ENCODE assay signal across 11 cellular contexts in the genomic region with DNA sequence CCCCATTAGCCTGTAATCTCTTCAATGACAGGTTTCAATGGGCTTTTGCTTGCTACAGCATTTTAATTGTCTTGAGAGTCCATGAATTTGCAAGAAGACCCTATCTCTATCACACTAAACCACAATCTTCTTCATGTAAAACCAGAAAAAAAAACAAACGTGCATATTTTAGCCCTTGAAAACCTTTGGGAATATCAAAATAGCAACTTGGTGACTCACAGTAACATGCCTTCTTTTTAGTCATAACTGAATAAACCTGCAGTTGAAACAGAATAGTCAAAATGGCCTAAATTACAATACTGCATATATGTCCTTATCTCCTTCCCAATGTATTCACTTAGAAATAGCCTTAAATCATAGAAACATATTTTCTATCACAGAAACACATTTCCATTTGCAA.
DNase-seq lines count a peak whose midpoint lies in the region; ATAC-seq and TF ChIP-seq lines count a peak whose summit lies in the region.
"Had no signal": no experiment of that assay in that cellular context is flagged by ENCODE, and none has a peak within 500 bp of the region (broad histone marks: within the 10 kb centered on the region; RNA-seq: fewer than 3 reads in every experiment).

No MANE protein-coding gene starts in this region.

- CTCF ChIA-PET in HEK293 (lab: Yijun Ruan, JAX): no interaction called here

- intact Hi-C loops in left colon (cut with DNase I, micrococcal nuclease): no loop called here

- H3K4me3 ChIP-seq in HEK293 (ENCODE audit: low read depth, low read length) (no peak overlapping the region), astrocyte of the cerebellum (ENCODE audit: low read depth, low read length) (no peak overlapping the region)
- H3K4me3 ChIP-seq: neural progenitor cell had no signal

- in situ Hi-C loops in astrocyte of the cerebellum (cut with HindIII; ENCODE audit: low sequenced_read_pairs): no loop called here

- no peak overlapping the region for H3K27ac ChIP-seq in HEK293 (ENCODE audit: extremely low read depth, low read depth, low read length)
- H3K27ac ChIP-seq: neural progenitor cell had no signal

- ATAC-seq in left colon (no peak), GM19452 (IDR thresholded peaks at IDR 0.05; ENCODE audit: unreplicated experiment) (no peak)

- POLR2A ChIA-PET in HEK293 (lab: Yijun Ruan, JAX): no interaction called here

- H3K9me3 ChIP-seq in HEK293 (ENCODE audit: control insufficient read depth, insufficient read depth, low read depth, low read length): no peaks in the 10 kb centered on the region

- TF ChIP-seq CTCF in HEK293 (tag by site-specific recombination; IDR thresholded peaks at IDR 0.05) (no peak), astrocyte of the cerebellum (IDR thresholded peaks at IDR 0.05; ENCODE audit: low read depth, low read length, missing control alignments) (no peak)

- DNase-seq in A172 (ENCODE audit: low spot score) (peak; percentile 61), astrocyte of the cerebellum (ENCODE audit: low read depth) (peak; percentile 65), glomerular visceral epithelial cell (ENCODE audit: extremely low spot score) (peak; percentile 53), SK-N-DZ (ENCODE audit: low spot score) (no peak), left colon (no peak)
- no peak for DNase-seq in activated CD4-positive, alpha-beta T cell treated with anti-CD3 and anti-CD28 coated beads for 48 hours
- DNase-seq: NCI-H2081; NK-92 treated with Interleukin-12 subunit alpha and Interleukin-12 subunit beta, amount 100 ng/mL, for 24 hours had no signal

- peaks cover 6% of the 10 kb centered on the region; the same call in 1 of the 2 replicates for H3K4me1 ChIP-seq in HEK293 (ENCODE audit: control insufficient read depth, insufficient read depth, low read length)

- H3K36me3 ChIP-seq in HEK293 (ENCODE audit: control insufficient read depth in 2 of 2, insufficient read depth in 1 of 2, low read length in 2 of 2): no peaks in the 10 kb centered on the region
- H3K36me3 ChIP-seq: neural progenitor cell had no signal

TF ChIP-seq in HEK293, 187 proteins besides CTCF, POLR2A, EP300 and RAD21:
- 0 out of 2 replicates have a peak, but pooled peaks have one; percentile 12 for TF ChIP-seq ZNF366 (tag by site-specific recombination; conservative IDR thresholded peaks at IDR 0.05)
- no peak for TF ChIP-seq ZBTB21 (tag by site-specific recombination; IDR thresholded peaks at IDR 0.05)

Comparison
In these comparisons a context has a peak if more than half of its experiments do, and no peak if none do; other contexts are left out.
1. DNase-seq: peak in A172 (single experiment), astrocyte of the cerebellum (single experiment) and glomerular visceral epithelial cell (single experiment); none in SK-N-DZ (single experiment), activated CD4-positive, alpha-beta T cell treated with anti-CD3 and anti-CD28 coated beads for 48 hours (single experiment) and left colon (0 of 2).